In the genomic region with DNA sequence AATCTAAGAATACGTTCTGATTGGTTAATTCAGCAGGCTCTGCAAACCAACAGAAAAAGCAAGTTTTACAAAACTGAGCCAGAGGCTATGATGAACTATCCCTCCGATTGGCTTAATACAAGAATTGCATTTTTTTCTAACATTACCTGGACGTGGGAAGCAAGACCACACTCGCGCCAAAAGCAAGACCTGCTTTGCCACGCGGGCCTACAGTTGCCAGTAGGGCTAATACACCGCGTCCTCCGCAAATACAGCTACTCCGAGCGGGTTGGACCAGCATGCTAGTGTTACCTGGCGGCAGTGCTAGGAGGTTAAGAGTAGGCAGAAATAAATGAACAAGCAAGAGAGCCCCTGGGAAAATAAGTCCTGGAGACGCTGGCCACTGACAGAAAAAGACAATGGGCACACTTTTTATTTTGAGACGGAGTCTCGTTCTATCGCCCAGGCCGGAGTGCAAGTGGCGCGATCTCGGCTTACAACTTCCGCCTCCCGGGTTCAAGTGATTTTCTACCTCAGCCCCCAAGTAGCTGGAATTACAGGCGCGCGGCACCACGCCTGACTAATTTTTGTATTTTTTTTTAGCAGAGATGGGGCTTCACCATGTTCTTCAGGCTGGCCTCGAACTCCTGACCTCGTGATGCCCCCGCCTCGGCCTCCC, we compare ENCODE assay signal across 1 cellular context.
TF ChIP-seq lines count a peak whose summit lies in the region.

No MANE protein-coding gene starts in this region.

TF ChIP-seq in GM12878, 131 proteins besides CTCF, POLR2A, EP300 and RAD21 (continued from another document):
- TF ChIP-seq, protein P1, sequence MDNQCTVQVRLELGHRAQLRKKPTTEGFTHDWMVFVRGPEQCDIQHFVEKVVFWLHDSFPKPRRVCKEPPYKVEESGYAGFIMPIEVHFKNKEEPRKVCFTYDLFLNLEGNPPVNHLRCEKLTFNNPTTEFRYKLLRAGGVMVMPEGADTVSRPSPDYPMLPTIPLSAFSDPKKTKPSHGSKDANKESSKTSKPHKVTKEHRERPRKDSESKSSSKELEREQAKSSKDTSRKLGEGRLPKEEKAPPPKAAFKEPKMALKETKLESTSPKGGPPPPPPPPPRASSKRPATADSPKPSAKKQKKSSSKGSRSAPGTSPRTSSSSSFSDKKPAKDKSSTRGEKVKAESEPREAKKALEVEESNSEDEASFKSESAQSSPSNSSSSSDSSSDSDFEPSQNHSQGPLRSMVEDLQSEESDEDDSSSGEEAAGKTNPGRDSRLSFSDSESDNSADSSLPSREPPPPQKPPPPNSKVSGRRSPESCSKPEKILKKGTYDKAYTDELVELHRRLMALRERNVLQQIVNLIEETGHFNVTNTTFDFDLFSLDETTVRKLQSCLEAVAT (IDR thresholded peaks at IDR 0.05), result peak; percentile 4; the same call in 1 of the 2 replicates
- TF ChIP-seq HDAC6 (IDR thresholded peaks at IDR 0.05; ENCODE audit: unreplicated experiment) (no peak), ESRRA (IDR thresholded peaks at IDR 0.05; ENCODE audit: low read length) (no peak), BRCA1 (IDR thresholded peaks at IDR 0.05; ENCODE audit: low read depth, low read length) (no peak), ZNF217 (IDR thresholded peaks at IDR 0.05) (peak; percentile 74; the same call in 1 of the 2 replicates), ASH2L (IDR thresholded peaks at IDR 0.05; ENCODE audit: borderline replicate concordance, low read depth) (0 out of 2 replicates have a peak, but pooled peaks have one; percentile 56), TBL1XR1 (IDR thresholded peaks at IDR 0.05; ENCODE audit: low read depth, low read length) (0 out of 2 replicates have a peak, but pooled peaks have one; percentile 10), NFIC (IDR thresholded peaks at IDR 0.05; ENCODE audit: low read depth, low read length) (no peak), PAX5 (IDR thresholded peaks at IDR 0.05; ENCODE audit: borderline replicate concordance, low read depth, low read length) (0 out of 2 replicates have a peak, but pooled peaks have one; percentile 51), KLF5 (IDR thresholded peaks at IDR 0.05; ENCODE audit: partially characterized antibody) (no peak), ZNF384 (IDR thresholded peaks at IDR 0.05; ENCODE audit: borderline replicate concordance, low read depth, low read length) (peak; percentile 30; the same call in 1 of the 2 replicates), NR2F1 (conservative IDR thresholded peaks at IDR 0.05) (peak; percentile 52; the same call in 1 of the 2 replicates), RELA (IDR thresholded peaks at IDR 0.05; ENCODE audit: borderline replicate concordance, partially characterized antibody) (no peak), CHD2 (IDR thresholded peaks at IDR 0.05; ENCODE audit: borderline replicate concordance, low read depth, low read length) (peak; percentile 42; the same call in 1 of the 2 replicates), RCOR1 (conservative IDR thresholded peaks at IDR 0.05; ENCODE audit: low read depth, low read length) (no peak), ZZZ3 (IDR thresholded peaks at IDR 0.05; ENCODE audit: control insufficient read depth, insufficient read length, low read depth) (no peak), SMARCA5 (IDR thresholded peaks at IDR 0.05) (0 out of 2 replicates have a peak, but pooled peaks have one; percentile 35), SIX5 (IDR thresholded peaks at IDR 0.05; ENCODE audit: low read depth, low read length, severe bottlenecking) (no peak), NR2C2 (IDR thresholded peaks at IDR 0.05; ENCODE audit: borderline replicate concordance, control insufficient read depth, insufficient read length, low read depth) (no peak), EZH2 (IDR thresholded peaks at IDR 0.05; ENCODE audit: borderline replicate concordance, control insufficient read depth, low read depth, low read length) (no peak), NBN (IDR thresholded peaks at IDR 0.05) (peak; percentile 68; the same call in 1 of the 2 replicates), STAT1 (conservative IDR thresholded peaks at IDR 0.05) (no peak), ZNF207 (IDR thresholded peaks at IDR 0.05; ENCODE audit: borderline replicate concordance) (peak; percentile 68; the same call in 1 of the 2 replicates), SIN3A (IDR thresholded peaks at IDR 0.05; ENCODE audit: low read depth, low read length) (no peak), BCL11A (IDR thresholded peaks at IDR 0.05; ENCODE audit: low read depth, low read length) (no peak; the same call in 1 of the 2 replicates), BHLHE40 (IDR thresholded peaks at IDR 0.05; ENCODE audit: borderline replicate concordance in 1 of 2, low read depth in 2 of 2, low read length in 1 of 2) (peak in 1 of 2 experiments; percentile 37; a peak in 1 of 4 replicates)
- TF ChIP-seq, protein P2, sequence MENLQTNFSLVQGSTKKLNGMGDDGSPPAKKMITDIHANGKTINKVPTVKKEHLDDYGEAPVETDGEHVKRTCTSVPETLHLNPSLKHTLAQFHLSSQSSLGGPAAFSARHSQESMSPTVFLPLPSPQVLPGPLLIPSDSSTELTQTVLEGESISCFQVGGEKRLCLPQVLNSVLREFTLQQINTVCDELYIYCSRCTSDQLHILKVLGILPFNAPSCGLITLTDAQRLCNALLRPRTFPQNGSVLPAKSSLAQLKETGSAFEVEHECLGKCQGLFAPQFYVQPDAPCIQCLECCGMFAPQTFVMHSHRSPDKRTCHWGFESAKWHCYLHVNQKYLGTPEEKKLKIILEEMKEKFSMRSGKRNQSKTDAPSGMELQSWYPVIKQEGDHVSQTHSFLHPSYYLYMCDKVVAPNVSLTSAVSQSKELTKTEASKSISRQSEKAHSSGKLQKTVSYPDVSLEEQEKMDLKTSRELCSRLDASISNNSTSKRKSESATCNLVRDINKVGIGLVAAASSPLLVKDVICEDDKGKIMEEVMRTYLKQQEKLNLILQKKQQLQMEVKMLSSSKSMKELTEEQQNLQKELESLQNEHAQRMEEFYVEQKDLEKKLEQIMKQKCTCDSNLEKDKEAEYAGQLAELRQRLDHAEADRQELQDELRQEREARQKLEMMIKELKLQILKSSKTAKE (IDR thresholded peaks at IDR 0.05; ENCODE audit: low read depth, poor library complexity, severe bottlenecking), result no peak
- TF ChIP-seq, protein P3, sequence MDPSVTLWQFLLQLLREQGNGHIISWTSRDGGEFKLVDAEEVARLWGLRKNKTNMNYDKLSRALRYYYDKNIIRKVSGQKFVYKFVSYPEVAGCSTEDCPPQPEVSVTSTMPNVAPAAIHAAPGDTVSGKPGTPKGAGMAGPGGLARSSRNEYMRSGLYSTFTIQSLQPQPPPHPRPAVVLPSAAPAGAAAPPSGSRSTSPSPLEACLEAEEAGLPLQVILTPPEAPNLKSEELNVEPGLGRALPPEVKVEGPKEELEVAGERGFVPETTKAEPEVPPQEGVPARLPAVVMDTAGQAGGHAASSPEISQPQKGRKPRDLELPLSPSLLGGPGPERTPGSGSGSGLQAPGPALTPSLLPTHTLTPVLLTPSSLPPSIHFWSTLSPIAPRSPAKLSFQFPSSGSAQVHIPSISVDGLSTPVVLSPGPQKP (IDR thresholded peaks at IDR 0.05; ENCODE audit: low read depth, low read length), result no peak
- TF ChIP-seq, protein P4, sequence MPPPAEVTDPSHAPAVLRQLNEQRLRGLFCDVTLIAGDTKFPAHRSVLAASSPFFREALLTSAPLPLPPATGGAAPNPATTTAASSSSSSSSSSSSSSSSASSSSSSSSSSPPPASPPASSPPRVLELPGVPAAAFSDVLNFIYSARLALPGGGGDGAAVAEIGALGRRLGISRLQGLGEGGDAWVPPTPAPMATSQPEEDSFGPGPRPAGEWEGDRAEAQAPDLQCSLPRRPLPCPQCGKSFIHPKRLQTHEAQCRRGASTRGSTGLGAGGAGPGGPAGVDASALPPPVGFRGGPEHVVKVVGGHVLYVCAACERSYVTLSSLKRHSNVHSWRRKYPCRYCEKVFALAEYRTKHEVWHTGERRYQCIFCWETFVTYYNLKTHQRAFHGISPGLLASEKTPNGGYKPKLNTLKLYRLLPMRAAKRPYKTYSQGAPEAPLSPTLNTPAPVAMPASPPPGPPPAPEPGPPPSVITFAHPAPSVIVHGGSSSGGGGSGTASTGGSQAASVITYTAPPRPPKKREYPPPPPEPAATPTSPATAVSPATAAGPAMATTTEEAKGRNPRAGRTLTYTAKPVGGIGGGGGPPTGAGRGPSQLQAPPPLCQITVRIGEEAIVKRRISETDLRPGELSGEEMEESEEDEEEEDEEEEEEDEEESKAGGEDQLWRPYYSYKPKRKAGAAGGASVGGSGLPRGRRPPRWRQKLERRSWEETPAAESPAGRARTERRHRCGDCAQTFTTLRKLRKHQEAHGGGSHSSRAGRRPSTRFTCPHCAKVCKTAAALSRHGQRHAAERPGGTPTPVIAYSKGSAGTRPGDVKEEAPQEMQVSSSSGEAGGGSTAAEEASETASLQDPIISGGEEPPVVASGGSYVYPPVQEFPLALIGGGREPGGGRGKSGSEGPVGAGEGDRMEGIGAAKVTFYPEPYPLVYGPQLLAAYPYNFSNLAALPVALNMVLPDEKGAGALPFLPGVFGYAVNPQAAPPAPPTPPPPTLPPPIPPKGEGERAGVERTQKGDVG (CRISPR knock-in tag; IDR thresholded peaks at IDR 0.05), result no peak
- TF ChIP-seq, protein P5, sequence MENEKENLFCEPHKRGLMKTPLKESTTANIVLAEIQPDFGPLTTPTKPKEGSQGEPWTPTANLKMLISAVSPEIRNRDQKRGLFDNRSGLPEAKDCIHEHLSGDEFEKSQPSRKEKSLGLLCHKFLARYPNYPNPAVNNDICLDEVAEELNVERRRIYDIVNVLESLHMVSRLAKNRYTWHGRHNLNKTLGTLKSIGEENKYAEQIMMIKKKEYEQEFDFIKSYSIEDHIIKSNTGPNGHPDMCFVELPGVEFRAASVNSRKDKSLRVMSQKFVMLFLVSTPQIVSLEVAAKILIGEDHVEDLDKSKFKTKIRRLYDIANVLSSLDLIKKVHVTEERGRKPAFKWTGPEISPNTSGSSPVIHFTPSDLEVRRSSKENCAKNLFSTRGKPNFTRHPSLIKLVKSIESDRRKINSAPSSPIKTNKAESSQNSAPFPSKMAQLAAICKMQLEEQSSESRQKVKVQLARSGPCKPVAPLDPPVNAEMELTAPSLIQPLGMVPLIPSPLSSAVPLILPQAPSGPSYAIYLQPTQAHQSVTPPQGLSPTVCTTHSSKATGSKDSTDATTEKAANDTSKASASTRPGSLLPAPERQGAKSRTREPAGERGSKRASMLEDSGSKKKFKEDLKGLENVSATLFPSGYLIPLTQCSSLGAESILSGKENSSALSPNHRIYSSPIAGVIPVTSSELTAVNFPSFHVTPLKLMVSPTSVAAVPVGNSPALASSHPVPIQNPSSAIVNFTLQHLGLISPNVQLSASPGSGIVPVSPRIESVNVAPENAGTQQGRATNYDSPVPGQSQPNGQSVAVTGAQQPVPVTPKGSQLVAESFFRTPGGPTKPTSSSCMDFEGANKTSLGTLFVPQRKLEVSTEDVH (IDR thresholded peaks at IDR 0.05; ENCODE audit: low read depth, partially characterized antibody), result no peak
